ENCODE assay signal across 9 cellular contexts in genomic region chr13:76887070-76887563, GRCh38.
DNase-seq lines count a peak whose midpoint lies in the region; TF ChIP-seq lines count a peak whose summit lies in the region.
"Had no signal": no experiment of that assay in that cellular context is flagged by ENCODE, and none has a peak within 500 bp of the region (broad histone marks: within the 10 kb centered on the region; RNA-seq: fewer than 3 reads in every experiment).

No MANE protein-coding gene starts in this region.

- H3K9ac ChIP-seq in muscle layer of colon (ENCODE audit: low read length): peak overlapping the region; percentile 14

- TF ChIP-seq CTCF in AG09309 (IDR thresholded peaks at IDR 0.05; ENCODE audit: control insufficient read depth, insufficient read depth, low read depth, low read length, missing control alignments): no peak

- H3K4me1 ChIP-seq in effector memory CD4-positive, alpha-beta T cell (ENCODE audit: control insufficient read depth, insufficient read depth, low read length, poor library complexity, severe bottlenecking): peaks cover 16% of the 10 kb centered on the region
- no peaks in the 10 kb centered on the region for H3K4me1 ChIP-seq in muscle layer of colon (ENCODE audit: insufficient read depth, low read length)

- no peaks in the 10 kb centered on the region for H3K36me3 ChIP-seq in effector memory CD4-positive, alpha-beta T cell (ENCODE audit: control insufficient read depth, insufficient read depth, low read length)
- no peaks in the 10 kb centered on the region for H3K36me3 ChIP-seq in muscle layer of colon (ENCODE audit: insufficient read depth, low read length)

- DNase-seq in AG09309 (ENCODE audit: low read depth) (no peak), NCI-H526 (lab: John Stamatoyannopoulos, UW) (peak; percentile 60 to 80), COLO829 (ENCODE audit: low spot score) (no peak), AG08395 (ENCODE audit: low spot score) (no peak), NCI-H2029 treated with DMSO at 0.1 percent for 48 hours (lab: John Stamatoyannopoulos, UW) (no peak)
- DNase-seq in effector memory CD4-positive, alpha-beta T cell: no peak
- DNase-seq in stimulated activated CD4-positive, alpha-beta T cell treated with anti-CD3 and anti-CD28 coated beads, Interleukin-1b, Interleukin-23, amount 100 ng/mL, for 48 hours: no peak
- DNase-seq: activated CD4-positive, alpha-beta T cell treated with anti-CD3 and anti-CD28 coated beads for 1 hour had no signal

- H3K27ac ChIP-seq in effector memory CD4-positive, alpha-beta T cell (ENCODE audit: insufficient read depth, low read length, poor library complexity, severe bottlenecking): no peak overlapping the region
- H3K27ac ChIP-seq in muscle layer of colon (ENCODE audit: low read depth, low read length): peak overlapping the region; percentile 73

- no peaks in the 10 kb centered on the region for H3K9me3 ChIP-seq in effector memory CD4-positive, alpha-beta T cell (ENCODE audit: control insufficient read depth, low read length)
- H3K9me3 ChIP-seq in muscle layer of colon (ENCODE audit: low read length): no peaks in the 10 kb centered on the region

- H3K4me3 ChIP-seq in AG09309 (ENCODE audit: control insufficient read depth, low read depth, low read length) (peak overlapping the region; percentile 64), muscle layer of colon (ENCODE audit: low read depth in 1 of 2, low read length in 2 of 2) (peak overlapping the region; percentile 64 to 81)
- H3K4me3 ChIP-seq in effector memory CD4-positive, alpha-beta T cell (ENCODE audit: insufficient read depth, low read depth, low read length, poor library complexity, severe bottlenecking): peak overlapping the region; percentile 72

- no peaks in the 10 kb centered on the region for H3K27me3 ChIP-seq in effector memory CD4-positive, alpha-beta T cell (replicated peaks; ENCODE audit: control insufficient read depth, insufficient read depth, low read length, poor library complexity, severe bottlenecking)
- no peaks in the 10 kb centered on the region for H3K27me3 ChIP-seq in muscle layer of colon (ENCODE audit: control insufficient read depth in 1 of 2, insufficient read depth in 2 of 2, low read length in 2 of 2)

Comparison
In these comparisons a context has a peak if more than half of its experiments do, and no peak if none do; other contexts are left out.
1. DNase-seq: peak in NCI-H526 (2 of 2); none in AG09309 (single experiment), effector memory CD4-positive, alpha-beta T cell (0 of 3), COLO829 (single experiment), AG08395 (single experiment), stimulated activated CD4-positive, alpha-beta T cell treated with anti-CD3 and anti-CD28 coated beads, Interleukin-1b, Interleukin-23, amount 100 ng/mL, for 48 hours (single experiment) and NCI-H2029 treated with DMSO at 0.1 percent for 48 hours (single experiment).
2. Peak in every context shown above with its lines, with median percentiles within 50 percentile points of each other: H3K4me3 ChIP-seq.